8 cellular contexts compared by ENCODE assay signal in genomic region chr19:11130824-11131455, GRCh38. TPM values are rescaled to one million over a fixed set of nuclear protein-coding genes. Genes with fewer than 3 reads are reported as not detected.
A peak's percentile ranks its signal among the peaks of the same experiment; 100 is the strongest.
DNase-seq lines count a peak whose midpoint lies in the region; ATAC-seq and TF ChIP-seq lines count a peak whose summit lies in the region.

No MANE protein-coding gene starts in this region.

- DNase-seq in GM13977 (ENCODE audit: low spot score) (peak; percentile 80), NCI-H510A (lab: John Stamatoyannopoulos, UW) (peak; percentile 76), dermis blood vessel endothelial cell (peak; percentile 95), lower leg skin (ENCODE audit: low spot score in 2 of 2) (peak; percentile 75 to 96)
- peak; percentile 68 for DNase-seq in activated CD4-positive, alpha-beta T cell treated with anti-CD3 and anti-CD28 coated beads, Interleukin-2, amount 10 ng/mL, durations not matched to agents 7 days and 5 days
- DNase-seq in stimulated activated CD8-positive, alpha-beta memory T cell treated with anti-CD3 and anti-CD28 coated beads, Interleukin-12 subunit alpha, Interleukin-12 subunit beta, amount 100 ng/mL, for 1 hour (ENCODE audit: low read depth) = peak; percentile 52

- ATAC-seq in HG02938 (IDR thresholded peaks at IDR 0.05; ENCODE audit: unreplicated experiment) = no peak

- H3K4me3 ChIP-seq in lower leg skin (ENCODE audit: low read depth, poor library complexity, severe bottlenecking) = no peak overlapping the region

- intact Hi-C loops in lower leg skin (cut with DNase I; ENCODE audit: low total_unique reads) = no loop called here

- in situ Hi-C loops in GM13977 (cut with MboI; ENCODE audit: low pct_unique_long_range_greater_than_20kb, low sequenced_read_pairs, unreplicated experiment) = no loop called here

- peaks cover 2% of the 10 kb centered on the region for H3K4me1 Mint-ChIP-seq in activated CD4-positive, alpha-beta T cell treated with anti-CD3 and anti-CD28 coated beads, Interleukin-2, amount 10 ng/mL, durations not matched to agents 7 days and 5 days

- H3K36me3 Mint-ChIP-seq in activated CD4-positive, alpha-beta T cell treated with anti-CD3 and anti-CD28 coated beads, Interleukin-2, amount 10 ng/mL, durations not matched to agents 7 days and 5 days (ENCODE audit: low read depth) = peaks cover 55% of the 10 kb centered on the region

- 49 to 52% methylated on average over 19 of the region's 19 CpGs for WGBS in lower leg skin, 2 donors

- H3K4me3 Mint-ChIP-seq in activated CD4-positive, alpha-beta T cell treated with anti-CD3 and anti-CD28 coated beads, Interleukin-2, amount 10 ng/mL, durations not matched to agents 7 days and 5 days = no peak overlapping the region

- TF ChIP-seq CTCF in 22Rv1 (IDR thresholded peaks at IDR 0.05) (peak; percentile 84), GM13977 (IDR thresholded peaks at IDR 0.05; ENCODE audit: extremely low read depth, insufficient read depth, missing control alignments) (peak; percentile 77), lower leg skin (IDR thresholded peaks at IDR 0.05) (peak in 1 of 3 donors; percentile 86)

- H3K27ac Mint-ChIP-seq in activated CD4-positive, alpha-beta T cell treated with anti-CD3 and anti-CD28 coated beads, Interleukin-2, amount 10 ng/mL, durations not matched to agents 7 days and 5 days = no peak overlapping the region

- peak overlapping the region; percentile 45 for H3K27ac ChIP-seq in 22Rv1

- CTCF ChIA-PET in activated CD4-positive, alpha-beta T cell treated with anti-CD3 and anti-CD28 coated beads, Interleukin-2, amount 10 ng/mL, durations not matched to agents 7 days and 5 days (lab: Charles Lee) = interaction anchor here (0.7 to 1.3 kb wide), 2 partner anchors 11 to 113 kb away, joined by 3 to 4 read pairs; no protein-coding TSS in a partner anchor

- TF ChIP-seq POLR2A in lower leg skin (IDR thresholded peaks at IDR 0.05) = no peak

- POLR2A ChIA-PET in activated CD4-positive, alpha-beta T cell treated with anti-CD3 and anti-CD28 coated beads, Interleukin-2, amount 10 ng/mL, durations not matched to agents 7 days and 5 days (lab: Charles Lee) = no interaction called here

- H3K27me3 Mint-ChIP-seq in activated CD4-positive, alpha-beta T cell treated with anti-CD3 and anti-CD28 coated beads, Interleukin-2, amount 10 ng/mL, durations not matched to agents 7 days and 5 days = no peaks in the 10 kb centered on the region

- no peaks in the 10 kb centered on the region for H3K9me3 Mint-ChIP-seq in activated CD4-positive, alpha-beta T cell treated with anti-CD3 and anti-CD28 coated beads, Interleukin-2, amount 10 ng/mL, durations not matched to agents 7 days and 5 days

RNA-seq across cellular contexts. Expression of gene SPC24, which starts 24.6 kb away (rescaled TPM):
- total RNA-seq in activated CD4-positive, alpha-beta T cell treated with anti-CD3 and anti-CD28 coated beads, Interleukin-2, amount 10 ng/mL, durations not matched to agents 7 days and 5 days = 10 to 100 TPM; 80.4 to 97.3 TPM
- total RNA-seq in dermis blood vessel endothelial cell (23.1 and 88.9 TPM in 2 replicates), lower leg skin (1 to 10 TPM in 2 of 4 donors, under 1 TPM in 2; 0.17 to 8.5 (median 0.82) TPM)

RNA-seq across cellular contexts. Expression of gene LDLR, which starts 41.7 kb away (rescaled TPM):
- 10 to 100 TPM; 93.0 to 97.1 TPM for total RNA-seq in activated CD4-positive, alpha-beta T cell treated with anti-CD3 and anti-CD28 coated beads, Interleukin-2, amount 10 ng/mL, durations not matched to agents 7 days and 5 days
- total RNA-seq in dermis blood vessel endothelial cell = 97.3 and 148 TPM in 2 replicates
- 10 to 100 TPM; 48.7 to 62.8 (median 58.7) TPM for total RNA-seq in lower leg skin
